Comparison of ENCODE assay signal across 11 cellular contexts in the genomic region with DNA sequence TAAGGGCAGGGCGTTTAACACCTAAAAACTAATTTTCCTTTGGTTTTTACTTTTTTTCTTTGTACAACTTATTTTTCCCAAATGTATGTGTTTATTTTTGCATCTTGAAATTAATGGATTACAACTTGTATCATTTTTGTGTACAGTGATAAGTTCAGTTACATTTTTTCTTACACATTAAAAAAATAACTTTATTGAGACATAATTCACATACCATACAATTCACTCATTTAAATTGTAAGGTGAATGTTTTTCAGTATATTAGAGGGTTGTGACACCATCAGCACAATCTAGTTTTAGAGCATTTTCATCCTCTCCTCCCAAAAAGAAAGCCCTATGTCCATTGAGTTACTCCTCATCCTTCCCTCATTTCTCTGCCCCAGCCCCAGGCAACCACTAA. TPM values are rescaled to one million over a fixed set of nuclear protein-coding genes. Genes with fewer than 3 reads are reported as not detected.
DNase-seq lines count a peak whose midpoint lies in the region; ATAC-seq and TF ChIP-seq lines count a peak whose summit lies in the region.
"Had no signal": no experiment of that assay in that cellular context is flagged by ENCODE, and none has a peak within 500 bp of the region (broad histone marks: within the 10 kb centered on the region; RNA-seq: fewer than 3 reads in every experiment).

No MANE protein-coding gene starts in this region.

- no peaks in the 10 kb centered on the region for H3K4me1 ChIP-seq in endodermal cell (ENCODE audit: control insufficient read depth, insufficient read depth, low read length)
- H3K4me1 ChIP-seq in skeletal muscle tissue (ENCODE audit: control insufficient read depth in 3 of 3, insufficient read depth in 3 of 3, low read length in 3 of 3): peaks cover 43 to 66% (median 53%) of the 10 kb centered on the region in 3 donors

- no peak overlapping the region for H3K4me3 Mint-ChIP-seq in T-helper 2 cell treated with Interferon-gamma antibody and Interleukin-4, amounts not matched to agents 5 μg/mL and 100 μg/mL, for 36 hours
- H3K4me3 Mint-ChIP-seq in T-cell: no peak overlapping the region
- H3K4me3 Mint-ChIP-seq in endodermal cell: no peak overlapping the region

- H3K9me3 ChIP-seq in endodermal cell (ENCODE audit: control insufficient read depth, low read length) (no peaks in the 10 kb centered on the region), skeletal muscle tissue (ENCODE audit: control insufficient read depth in 3 of 3, low read length in 3 of 3) (no peaks in the 10 kb centered on the region), WERI-Rb-1 (ENCODE audit: severe bottlenecking) (no peaks in the 10 kb centered on the region)
- H3K9me3 ChIP-seq: testis had no signal

- H3K27me3 ChIP-seq in endodermal cell (ENCODE audit: control insufficient read depth, insufficient read depth, low read length, poor library complexity, severe bottlenecking) (no peaks in the 10 kb centered on the region), skeletal muscle tissue (ENCODE audit: control insufficient read depth in 3 of 3, insufficient read depth in 3 of 3, low read length in 3 of 3) (no peaks in the 10 kb centered on the region), WERI-Rb-1 (ENCODE audit: insufficient read depth, low read depth, severe bottlenecking) (no peaks in the 10 kb centered on the region)
- H3K27me3 ChIP-seq: testis had no signal

- H3K27me3 Mint-ChIP-seq in T-helper 2 cell treated with Interferon-gamma antibody and Interleukin-4, amounts not matched to agents 5 μg/mL and 100 μg/mL, for 36 hours (ENCODE audit: low read depth): no peaks in the 10 kb centered on the region
- H3K27me3 Mint-ChIP-seq in T-cell: no peaks in the 10 kb centered on the region
- no peaks in the 10 kb centered on the region for H3K27me3 Mint-ChIP-seq in endodermal cell (ENCODE audit: insufficient read depth)

- no peak for DNase-seq in T-helper 2 cell treated with Interferon-gamma antibody and Interleukin-4, amounts not matched to agents 5 μg/mL and 100 μg/mL, for 36 hours (ENCODE audit: low spot score)
- DNase-seq in T-helper 2 cell: no peak
- DNase-seq in T-cell: no peak
- no peak for DNase-seq in endodermal cell
- no peak for DNase-seq in NCI-H2081 (lab: John Stamatoyannopoulos, UW)
- no peak for DNase-seq in WERI-Rb-1
- DNase-seq: activated CD4-positive, alpha-beta T cell treated with anti-CD3 and anti-CD28 coated beads, Interleukin-2, amount 50 U/mL, for 48 hours; midbrain; testis had no signal

- ATAC-seq in T-cell (replicated peaks in 1 of 4) (no peak), GM21526 (IDR thresholded peaks at IDR 0.05; ENCODE audit: low FRiP score, unreplicated experiment) (no peak)

- POLR2A ChIA-PET in T-cell (lab: Charles Lee): no interaction called here

- H3K4me1 Mint-ChIP-seq in T-helper 2 cell treated with Interferon-gamma antibody and Interleukin-4, amounts not matched to agents 5 μg/mL and 100 μg/mL, for 36 hours (ENCODE audit: low read depth): peaks cover 63% of the 10 kb centered on the region
- peaks cover 84 to 88% (median 86%) of the 10 kb centered on the region in 3 donors for H3K4me1 Mint-ChIP-seq in T-cell
- H3K4me1 Mint-ChIP-seq in endodermal cell: peaks cover 6% of the 10 kb centered on the region

- TF ChIP-seq CTCF in endodermal cell (conservative IDR thresholded peaks at IDR 0.05) (no peak), WERI-Rb-1 (IDR thresholded peaks at IDR 0.05; ENCODE audit: low read depth, low read length) (no peak)

- CTCF ChIA-PET in T-cell (lab: Charles Lee): no interaction called here

- WGBS in endodermal cell (ENCODE audit: insufficient coverage in 1 of 2, insufficient read length in 1 of 2), 2 experiments: 100% methylated on average over 1 of the region's 1 CpG; no CpG with 5 or more reads in 1 of the 2 experiments

- H3K9me3 Mint-ChIP-seq in T-helper 2 cell treated with Interferon-gamma antibody and Interleukin-4, amounts not matched to agents 5 μg/mL and 100 μg/mL, for 36 hours: no peaks in the 10 kb centered on the region
- no peaks in the 10 kb centered on the region for H3K9me3 Mint-ChIP-seq in T-cell
- H3K9me3 Mint-ChIP-seq in endodermal cell: no peaks in the 10 kb centered on the region

- H3K9ac ChIP-seq in endodermal cell (ENCODE audit: extremely low read depth, low read length, poor library complexity, severe bottlenecking) (no peak overlapping the region), skeletal muscle tissue (ENCODE audit: low read depth in 1 of 3, low read length in 3 of 3) (no peak overlapping the region)

- peak overlapping the region; percentile 67 for H3K27ac Mint-ChIP-seq in T-helper 2 cell treated with Interferon-gamma antibody and Interleukin-4, amounts not matched to agents 5 μg/mL and 100 μg/mL, for 36 hours
- peak overlapping the region; percentile 78 to 84 for H3K27ac Mint-ChIP-seq in T-cell
- peak overlapping the region; percentile 1 for H3K27ac Mint-ChIP-seq in endodermal cell

- peaks cover 34% of the 10 kb centered on the region for H3K36me3 Mint-ChIP-seq in T-helper 2 cell treated with Interferon-gamma antibody and Interleukin-4, amounts not matched to agents 5 μg/mL and 100 μg/mL, for 36 hours (ENCODE audit: low read depth)
- H3K36me3 Mint-ChIP-seq in T-cell: peaks cover 27% of the 10 kb centered on the region
- no peaks in the 10 kb centered on the region for H3K36me3 Mint-ChIP-seq in endodermal cell (ENCODE audit: low read depth)

- H3K27ac ChIP-seq in endodermal cell (ENCODE audit: low read depth, low read length) (no peak overlapping the region), skeletal muscle tissue (ENCODE audit: low read depth, low read length) (peak overlapping the region; percentile 21), WERI-Rb-1 (no peak overlapping the region)
- H3K27ac ChIP-seq: testis had no signal

- no peak overlapping the region for H3K4me3 ChIP-seq in endodermal cell (ENCODE audit: low read length)
- H3K4me3 ChIP-seq in skeletal muscle tissue (ENCODE audit: low read length in 3 of 3): no peak overlapping the region
- H3K4me3 ChIP-seq in WERI-Rb-1 (ENCODE audit: low read depth, low read length): no peak overlapping the region
- H3K4me3 ChIP-seq: testis had no signal

- H3K36me3 ChIP-seq in endodermal cell (ENCODE audit: control insufficient read depth, insufficient read depth, low read length): no peaks in the 10 kb centered on the region
- peaks cover 0 to 3% (median 0%) of the 10 kb centered on the region in 3 donors for H3K36me3 ChIP-seq in skeletal muscle tissue (ENCODE audit: control insufficient read depth in 3 of 3, insufficient read depth in 3 of 3, low read length in 3 of 3)
- H3K36me3 ChIP-seq in WERI-Rb-1: peaks cover 3% of the 10 kb centered on the region; the same call in 1 of the 2 replicates

RNA-seq across cellular contexts. Expression of a gene that starts 11.6 kb away (rescaled TPM):
- total RNA-seq in T-cell: 100 to 1,000 TPM in 3 of 5 donors, 10 to 100 TPM in 2; 58.9 to 113 (median 108) TPM
- total RNA-seq in endodermal cell: 10 to 100 TPM; 82.5 to 96.0 TPM
- polyA plus RNA-seq in endodermal cell (2013, experiment 1 of 2): 42.6 TPM
- polyA plus RNA-seq in endodermal cell (2013, experiment 2 of 2): 42.7 TPM
- total RNA-seq in skeletal muscle tissue: 70.5 TPM

RNA-seq across cellular contexts. Expression of a gene that starts 36.0 kb away (rescaled TPM):
- total RNA-seq in T-cell: 100 to 1,000 TPM in 1 of 5 donors, 10 to 100 TPM in 4; 84.5 to 106 (median 93.1) TPM
- total RNA-seq in endodermal cell: 100 to 1,000 TPM in 1 of 2 donors, 10 to 100 TPM in 1; 75.4 to 109 TPM
- 105 TPM for polyA plus RNA-seq in endodermal cell (2013, experiment 1 of 2)
- polyA plus RNA-seq in endodermal cell (2013, experiment 2 of 2): 95.6 TPM
- total RNA-seq in skeletal muscle tissue: 107 TPM

RNA-seq across cellular contexts. Expression of a gene that starts 44.3 kb away (rescaled TPM):
- total RNA-seq in T-cell: 100 to 1,000 TPM in 4 of 5 donors, 10 to 100 TPM in 1; 97.5 to 118 (median 107) TPM
- total RNA-seq in endodermal cell: 10 to 100 TPM; 73.6 to 79.2 TPM
- polyA plus RNA-seq in endodermal cell (2013, experiment 1 of 2): 66.7 TPM
- polyA plus RNA-seq in endodermal cell (2013, experiment 2 of 2): 57.5 TPM
- 49.1 TPM for total RNA-seq in skeletal muscle tissue

Comparison
In these comparisons a context has a peak if more than half of its experiments do, and no peak if none do; other contexts are left out.
1. H3K27ac Mint-ChIP-seq: peak in every context shown above with its lines; median percentile 81 in T-cell; 67 in T-helper 2 cell treated with Interferon-gamma antibody and Interleukin-4, amounts not matched to agents 5 μg/mL and 100 μg/mL, for 36 hours; 1 in endodermal cell.